In genomic region chr16:47141773-47142468, GRCh38 we compare ENCODE assay signal across 8 cellular contexts. TPM values are rescaled to one million over a fixed set of nuclear protein-coding genes. Genes with fewer than 3 reads are reported as not detected.
DNase-seq lines count a peak whose midpoint lies in the region; ATAC-seq and TF ChIP-seq lines count a peak whose summit lies in the region.

No MANE protein-coding gene starts in this region.

- DNase-seq in NCI-H146 treated with DMSO at 0.1 percent for 48 hours (lab: John Stamatoyannopoulos, UW; ENCODE audit: unreplicated experiment) (peak; percentile 66), T-helper 22 cell (ENCODE audit: low read depth) (peak; percentile 71), astrocyte of the cerebellum (ENCODE audit: low read depth) (peak; percentile 83), hepatocyte (ENCODE audit: low spot score) (peak; percentile 89), sciatic nerve (ENCODE audit: low spot score) (peak; percentile 86)
- no peak for DNase-seq in NK-92 treated with Interleukin-12 subunit alpha and Interleukin-12 subunit beta, amount 100 ng/mL, for 24 hours (lab: John Stamatoyannopoulos, UW)

- H3K9me3 ChIP-seq in hepatocyte (ENCODE audit: low read depth): no peaks in the 10 kb centered on the region

- peak overlapping the region; percentile 84 for H3K4me2 ChIP-seq in hepatocyte

- no peaks in the 10 kb centered on the region for H3K4me1 ChIP-seq in hepatocyte (ENCODE audit: insufficient read depth)

- peaks cover 11% of the 10 kb centered on the region for H3K27me3 ChIP-seq in hepatocyte

- ATAC-seq in GM18499 (IDR thresholded peaks at IDR 0.05; ENCODE audit: insufficient read depth, unreplicated experiment) (peak; percentile 64), HG02884 (IDR thresholded peaks at IDR 0.05; ENCODE audit: unreplicated experiment) (peak; percentile 46), sciatic nerve (peak; percentile 93)

- H3K79me2 ChIP-seq in hepatocyte: peaks cover 2% of the 10 kb centered on the region

- H3K9me2 ChIP-seq in hepatocyte (replicated peaks; ENCODE audit: insufficient read depth): no peaks in the 10 kb centered on the region

- in situ Hi-C loops in astrocyte of the cerebellum (cut with HindIII; ENCODE audit: low sequenced_read_pairs): no loop called here

- WGBS in hepatocyte (ENCODE audit: low lambda C conversion rate, missing lambda C conversion rate): 4% methylated on average over 26 of the region's 26 CpGs

- peak overlapping the region; percentile 64 for H2AFZ ChIP-seq in hepatocyte

- H3K4me3 ChIP-seq in astrocyte of the cerebellum (ENCODE audit: low read depth, low read length) (peak overlapping the region; percentile 68), hepatocyte (peak overlapping the region; percentile 20)

- TF ChIP-seq CTCF in astrocyte of the cerebellum (IDR thresholded peaks at IDR 0.05; ENCODE audit: low read depth, low read length, missing control alignments) (peak; percentile 99), hepatocyte (IDR thresholded peaks at IDR 0.05; ENCODE audit: poor library complexity) (peak; percentile 91)

- no peaks in the 10 kb centered on the region for H4K20me1 ChIP-seq in hepatocyte (ENCODE audit: insufficient read depth, poor library complexity, severe bottlenecking)

- H3K27ac ChIP-seq in hepatocyte: no peak overlapping the region

- no peaks in the 10 kb centered on the region for H3K36me3 ChIP-seq in hepatocyte (replicated peaks; ENCODE audit: insufficient read depth, low read depth)

- intact Hi-C loops in sciatic nerve (cut with DNase I): loop anchor here (5.0 kb wide), 1 partner anchor 1015 kb away; the partner anchor contains the start of gene ABCC12

RNA-seq across cellular contexts. Expression of gene NETO2, which starts 1.8 kb away (rescaled TPM):
- total RNA-seq in hepatocyte (11.0 and 15.2 TPM in 2 replicates), sciatic nerve (1.9 TPM)
- polyA plus RNA-seq in hepatocyte: 7.1 and 7.8 TPM in 2 replicates
